ENCODE assay signal across 2 cellular contexts in the genomic region with DNA sequence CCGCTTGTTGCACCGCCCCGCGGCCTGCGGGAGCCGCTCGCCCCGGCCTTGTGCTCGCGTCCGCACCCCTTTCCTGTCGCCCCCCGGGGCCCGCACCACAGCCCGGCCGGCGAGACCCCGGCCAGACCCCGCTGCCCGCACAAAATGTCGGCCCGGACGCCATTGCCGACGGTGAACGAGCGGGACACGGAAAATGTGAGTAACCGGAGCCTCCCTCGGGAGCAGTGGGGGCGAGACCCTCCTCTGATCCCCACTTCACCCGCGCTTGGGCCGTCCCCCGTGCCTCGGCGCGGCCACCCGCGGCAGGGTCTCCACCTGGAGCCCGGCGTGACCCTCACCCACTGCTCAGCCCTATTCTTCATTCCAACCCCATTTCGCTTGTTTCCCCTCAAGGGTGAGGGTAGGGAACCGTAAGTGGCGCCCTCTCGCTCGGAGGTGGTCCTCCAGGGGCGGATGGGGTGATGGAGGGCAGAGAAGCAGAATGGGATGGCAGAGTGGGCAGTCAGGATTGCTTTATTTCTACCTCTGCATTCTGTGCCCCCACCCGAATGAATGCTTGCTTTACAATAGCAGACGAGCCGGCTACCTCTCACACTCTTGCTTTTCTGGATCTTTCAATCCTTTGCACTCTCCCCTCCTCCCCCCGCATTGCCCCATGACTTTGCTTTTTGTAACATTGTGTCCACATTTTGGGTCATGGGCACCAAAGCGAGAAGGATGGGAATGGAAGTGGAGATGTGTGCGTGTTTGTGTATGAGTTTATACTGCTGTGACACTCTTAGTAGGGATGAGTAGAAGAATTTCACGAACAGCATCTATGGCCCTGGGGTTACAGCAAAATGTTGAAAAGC.
A peak's percentile ranks its signal among the peaks of the same experiment; 100 is the strongest.
TF ChIP-seq lines count a peak whose summit lies in the region.

No MANE protein-coding gene starts in this region.

TF ChIP-seq in A549, 52 proteins besides CTCF, POLR2A, EP300 and RAD21:
- TF ChIP-seq HOXB13 (CRISPR knock-in tag; IDR thresholded peaks at IDR 0.05; ENCODE audit: low read depth), result no peak
- TF ChIP-seq, protein P1, sequence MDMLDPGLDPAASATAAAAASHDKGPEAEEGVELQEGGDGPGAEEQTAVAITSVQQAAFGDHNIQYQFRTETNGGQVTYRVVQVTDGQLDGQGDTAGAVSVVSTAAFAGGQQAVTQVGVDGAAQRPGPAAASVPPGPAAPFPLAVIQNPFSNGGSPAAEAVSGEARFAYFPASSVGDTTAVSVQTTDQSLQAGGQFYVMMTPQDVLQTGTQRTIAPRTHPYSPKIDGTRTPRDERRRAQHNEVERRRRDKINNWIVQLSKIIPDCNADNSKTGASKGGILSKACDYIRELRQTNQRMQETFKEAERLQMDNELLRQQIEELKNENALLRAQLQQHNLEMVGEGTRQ (IDR thresholded peaks at IDR 0.05), result no peak
- TF ChIP-seq RNF2 (IDR thresholded peaks at IDR 0.05; ENCODE audit: borderline replicate concordance, low read depth), result peak; percentile 41; the same call in 1 of the 2 replicates
- no peak for TF ChIP-seq NPAS2 (CRISPR knock-in tag; IDR thresholded peaks at IDR 0.05; ENCODE audit: borderline replicate concordance)
- TF ChIP-seq ESRRA (IDR thresholded peaks at IDR 0.05; ENCODE audit: borderline replicate concordance, low read length), result no peak
- no peak for TF ChIP-seq ZC3H11A (IDR thresholded peaks at IDR 0.05)
- no peak for TF ChIP-seq MAFK (IDR thresholded peaks at IDR 0.05; ENCODE audit: partially characterized antibody)

TF ChIP-seq in IMR-90, 13 proteins besides CTCF, POLR2A, EP300 and RAD21:
- TF ChIP-seq, protein P1 (IDR thresholded peaks at IDR 0.05; ENCODE audit: low read depth, low read length), result no peak
- no peak for TF ChIP-seq CEBPB (IDR thresholded peaks at IDR 0.05; ENCODE audit: low read depth, low read length)
- no peak for TF ChIP-seq CHD1 (IDR thresholded peaks at IDR 0.05; ENCODE audit: low read depth, low read length)
- TF ChIP-seq BHLHE40 (IDR thresholded peaks at IDR 0.05; ENCODE audit: low read depth, low read length), result no peak
- TF ChIP-seq NFE2L2 (IDR thresholded peaks at IDR 0.05; ENCODE audit: low read depth, low read length), result no peak
- TF ChIP-seq, protein P2, sequence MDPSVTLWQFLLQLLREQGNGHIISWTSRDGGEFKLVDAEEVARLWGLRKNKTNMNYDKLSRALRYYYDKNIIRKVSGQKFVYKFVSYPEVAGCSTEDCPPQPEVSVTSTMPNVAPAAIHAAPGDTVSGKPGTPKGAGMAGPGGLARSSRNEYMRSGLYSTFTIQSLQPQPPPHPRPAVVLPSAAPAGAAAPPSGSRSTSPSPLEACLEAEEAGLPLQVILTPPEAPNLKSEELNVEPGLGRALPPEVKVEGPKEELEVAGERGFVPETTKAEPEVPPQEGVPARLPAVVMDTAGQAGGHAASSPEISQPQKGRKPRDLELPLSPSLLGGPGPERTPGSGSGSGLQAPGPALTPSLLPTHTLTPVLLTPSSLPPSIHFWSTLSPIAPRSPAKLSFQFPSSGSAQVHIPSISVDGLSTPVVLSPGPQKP (IDR thresholded peaks at IDR 0.05; ENCODE audit: borderline replicate concordance, low read depth, low read length), result no peak
- TF ChIP-seq MAZ (IDR thresholded peaks at IDR 0.05; ENCODE audit: borderline replicate concordance, low read depth, low read length), result no peak
- no peak for TF ChIP-seq MXI1 (IDR thresholded peaks at IDR 0.05; ENCODE audit: borderline replicate concordance, low read depth, low read length)
- no peak for TF ChIP-seq FOS (IDR thresholded peaks at IDR 0.05; ENCODE audit: low read depth, low read length)
- no peak for TF ChIP-seq RFX5 (IDR thresholded peaks at IDR 0.05; ENCODE audit: low read depth, low read length)
- no peak for TF ChIP-seq MAFK (IDR thresholded peaks at IDR 0.05; ENCODE audit: low read depth, low read length)
- TF ChIP-seq RCOR1 (IDR thresholded peaks at IDR 0.05; ENCODE audit: insufficient replicate concordance, low read length), result no peak
- TF ChIP-seq SMC3 (IDR thresholded peaks at IDR 0.05; ENCODE audit: low read depth, low read length), result no peak
